In the genomic region with DNA sequence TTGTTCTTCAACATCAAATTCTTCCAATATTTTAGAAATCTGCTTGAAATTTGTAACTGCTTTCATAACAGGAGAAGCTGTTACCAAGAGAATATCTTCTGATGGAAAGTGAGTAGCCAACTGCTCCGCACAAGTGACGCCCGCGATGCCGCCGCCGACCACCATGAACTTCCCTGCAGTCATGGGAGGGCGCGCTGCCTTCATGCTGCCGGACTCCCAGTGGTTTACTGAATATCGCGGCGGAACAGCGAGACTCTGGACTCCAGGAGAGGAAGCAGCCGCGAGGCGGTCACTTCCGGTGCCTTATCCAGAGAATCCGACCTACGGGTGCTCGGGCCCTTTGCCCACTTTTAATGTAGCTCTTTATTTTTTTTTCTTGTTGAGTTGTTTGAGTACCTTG, we compare ENCODE assay signal across 26 cellular contexts.
"Had no signal": no experiment of that assay in that cellular context is flagged by ENCODE, and none has a peak within 500 bp of the region (broad histone marks: within the 10 kb centered on the region; RNA-seq: fewer than 3 reads in every experiment).

No MANE protein-coding gene starts in this region.

- H3K9me3 ChIP-seq: ascending aorta, gastroesophageal sphincter, neutrophil, stomach, tibial artery had no signal

- H3K27me3 ChIP-seq: ascending aorta, brain microvascular endothelial cell, gastroesophageal sphincter, hepatocyte, neutrophil, stomach, tibial artery had no signal

- H3K36me3 ChIP-seq: ascending aorta, brain microvascular endothelial cell, gastroesophageal sphincter, neutrophil, stomach, tibial artery had no signal

- H3K27ac ChIP-seq: ascending aorta, brain microvascular endothelial cell, gastroesophageal sphincter, hepatocyte, neutrophil, stomach, tibial artery had no signal

- DNase-seq: activated CD4-positive, alpha-beta memory T cell treated with anti-CD3 and anti-CD28 coated beads, Interleukin-2, amount 10 ng/mL, durations not matched to agents 7 days and 5 days; activated CD4-positive, alpha-beta T cell treated with anti-CD3 and anti-CD28 coated beads for 1 hour; activated CD4-positive, alpha-beta T cell treated with anti-CD3 and anti-CD28 coated beads, Interleukin-2, amount 10 ng/mL, durations not matched to agents 7 days and 5 days; activated CD8-positive, alpha-beta memory T cell treated with anti-CD3 and anti-CD28 coated beads, Interleukin-2, amount 50 U/mL, for 48 hours; activated gamma-delta T cell; activated naive CD4-positive, alpha-beta T cell treated with anti-CD3 and anti-CD28 coated beads, Interleukin-2, amount 10 ng/mL, durations not matched to agents 7 days and 5 days; activated naive CD8-positive, alpha-beta T cell treated with anti-CD3 and anti-CD28 coated beads, Interleukin-2, amount 10 ng/mL, durations not matched to agents 7 days and 5 days; activated T-cell treated with anti-CD3 and anti-CD28 coated beads, Interleukin-2, amount 50 U/mL, for 24 hours; brain microvascular endothelial cell; cortex of kidney; immature natural killer cell; naive B cell; nephron progenitor cell; stimulated activated CD4-positive, alpha-beta T cell treated with anti-CD3 and anti-CD28 coated beads, Interleukin-1b, Interleukin-23, amount 100 ng/mL, for 48 hours; stimulated activated naive B cell treated with anti-CD40 and anti-IgM and Interleukin-4, amounts not matched to agents 10 μg/mL and 1 μg/mL and 100 μg/mL, for 72 hours; stomach; T-helper 17 cell; T1000; tibial artery had no signal

- H3K4me1 ChIP-seq: ascending aorta, gastroesophageal sphincter, stomach, tibial artery had no signal

- ATAC-seq: gastroesophageal sphincter; left lobe of liver; stimulated activated naive B cell treated with anti-CD40 and anti-IgM and Interleukin-4, amounts not matched to agents 10 μg/mL and 1 μg/mL and 100 μg/mL, for 72 hours; T-helper 17 cell; WTC11 had no signal

- H3K4me3 ChIP-seq: ascending aorta, gastroesophageal sphincter, hepatocyte, smooth muscle cell, stomach, tibial artery had no signal
